Comparison of ENCODE assay signal across 2 cellular contexts in the genomic region with DNA sequence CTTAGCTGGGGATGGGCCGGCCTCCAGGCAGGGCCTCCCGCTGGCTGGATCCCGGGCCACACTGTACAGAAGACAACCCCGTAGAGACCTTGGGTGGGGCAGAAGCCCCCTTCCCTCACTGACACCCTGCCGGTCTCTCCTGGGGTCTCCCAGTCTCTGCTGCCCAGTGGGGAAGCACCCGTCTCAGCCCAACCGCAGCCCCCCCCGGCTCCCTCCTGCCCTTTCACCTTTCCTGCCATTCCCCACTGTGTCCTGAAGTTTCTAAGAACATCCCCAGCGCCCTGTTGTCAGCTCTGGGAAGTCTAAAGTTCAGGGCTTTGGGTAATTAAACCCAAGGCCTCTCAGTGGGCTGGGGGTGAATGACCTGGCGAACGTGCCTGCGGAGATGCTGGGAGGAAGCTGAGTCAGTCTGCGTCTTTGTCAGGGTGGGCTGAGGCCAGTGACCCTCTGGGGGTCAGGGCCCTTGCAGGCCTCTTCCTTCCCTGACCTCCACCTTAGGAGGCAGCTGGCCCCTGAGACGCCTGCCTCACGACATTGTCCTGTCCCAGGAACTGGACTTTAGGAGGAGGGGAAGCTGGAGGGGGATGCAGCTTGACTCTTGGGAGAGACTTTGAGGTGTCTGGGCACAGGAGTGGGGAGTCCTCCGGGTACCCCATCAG.
TF ChIP-seq lines count a peak whose summit lies in the region.

No MANE protein-coding gene starts in this region.

TF ChIP-seq in liver, 16 proteins besides CTCF, POLR2A, EP300 and RAD21 (continued from another document):
- peak; percentile 80 for TF ChIP-seq YY1 (IDR thresholded peaks at IDR 0.05)
- TF ChIP-seq, protein P1, sequence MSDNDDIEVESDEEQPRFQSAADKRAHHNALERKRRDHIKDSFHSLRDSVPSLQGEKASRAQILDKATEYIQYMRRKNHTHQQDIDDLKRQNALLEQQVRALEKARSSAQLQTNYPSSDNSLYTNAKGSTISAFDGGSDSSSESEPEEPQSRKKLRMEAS (IDR thresholded peaks at IDR 0.05), result peak; percentile 82
- TF ChIP-seq, protein P2, sequence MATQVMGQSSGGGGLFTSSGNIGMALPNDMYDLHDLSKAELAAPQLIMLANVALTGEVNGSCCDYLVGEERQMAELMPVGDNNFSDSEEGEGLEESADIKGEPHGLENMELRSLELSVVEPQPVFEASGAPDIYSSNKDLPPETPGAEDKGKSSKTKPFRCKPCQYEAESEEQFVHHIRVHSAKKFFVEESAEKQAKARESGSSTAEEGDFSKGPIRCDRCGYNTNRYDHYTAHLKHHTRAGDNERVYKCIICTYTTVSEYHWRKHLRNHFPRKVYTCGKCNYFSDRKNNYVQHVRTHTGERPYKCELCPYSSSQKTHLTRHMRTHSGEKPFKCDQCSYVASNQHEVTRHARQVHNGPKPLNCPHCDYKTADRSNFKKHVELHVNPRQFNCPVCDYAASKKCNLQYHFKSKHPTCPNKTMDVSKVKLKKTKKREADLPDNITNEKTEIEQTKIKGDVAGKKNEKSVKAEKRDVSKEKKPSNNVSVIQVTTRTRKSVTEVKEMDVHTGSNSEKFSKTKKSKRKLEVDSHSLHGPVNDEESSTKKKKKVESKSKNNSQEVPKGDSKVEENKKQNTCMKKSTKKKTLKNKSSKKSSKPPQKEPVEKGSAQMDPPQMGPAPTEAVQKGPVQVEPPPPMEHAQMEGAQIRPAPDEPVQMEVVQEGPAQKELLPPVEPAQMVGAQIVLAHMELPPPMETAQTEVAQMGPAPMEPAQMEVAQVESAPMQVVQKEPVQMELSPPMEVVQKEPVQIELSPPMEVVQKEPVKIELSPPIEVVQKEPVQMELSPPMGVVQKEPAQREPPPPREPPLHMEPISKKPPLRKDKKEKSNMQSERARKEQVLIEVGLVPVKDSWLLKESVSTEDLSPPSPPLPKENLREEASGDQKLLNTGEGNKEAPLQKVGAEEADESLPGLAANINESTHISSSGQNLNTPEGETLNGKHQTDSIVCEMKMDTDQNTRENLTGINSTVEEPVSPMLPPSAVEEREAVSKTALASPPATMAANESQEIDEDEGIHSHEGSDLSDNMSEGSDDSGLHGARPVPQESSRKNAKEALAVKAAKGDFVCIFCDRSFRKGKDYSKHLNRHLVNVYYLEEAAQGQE (IDR thresholded peaks at IDR 0.05), result peak; percentile 68
- TF ChIP-seq HNF4G (IDR thresholded peaks at IDR 0.05), result peak; percentile 86
- peak; percentile 98 for TF ChIP-seq NR2F2 (IDR thresholded peaks at IDR 0.05)
- peak; percentile 98 for TF ChIP-seq SP1 (IDR thresholded peaks at IDR 0.05)
- peak; percentile 17 for TF ChIP-seq FOXA1 (IDR thresholded peaks at IDR 0.05)
- TF ChIP-seq EGR1 (IDR thresholded peaks at IDR 0.05; ENCODE audit: low read depth in 2 of 2), result peak; percentile 22 to 48
- peak; percentile 100 for TF ChIP-seq RXRA (IDR thresholded peaks at IDR 0.05)
- TF ChIP-seq, protein P3, sequence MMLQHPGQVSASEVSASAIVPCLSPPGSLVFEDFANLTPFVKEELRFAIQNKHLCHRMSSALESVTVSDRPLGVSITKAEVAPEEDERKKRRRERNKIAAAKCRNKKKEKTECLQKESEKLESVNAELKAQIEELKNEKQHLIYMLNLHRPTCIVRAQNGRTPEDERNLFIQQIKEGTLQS (IDR thresholded peaks at IDR 0.05), result no peak
- TF ChIP-seq GABPA (IDR thresholded peaks at IDR 0.05 in 1 of 2, conservative IDR thresholded peaks at IDR 0.05 in 1 of 2), result peak in 1 of 2 donors; percentile 54
- TF ChIP-seq, protein P4, sequence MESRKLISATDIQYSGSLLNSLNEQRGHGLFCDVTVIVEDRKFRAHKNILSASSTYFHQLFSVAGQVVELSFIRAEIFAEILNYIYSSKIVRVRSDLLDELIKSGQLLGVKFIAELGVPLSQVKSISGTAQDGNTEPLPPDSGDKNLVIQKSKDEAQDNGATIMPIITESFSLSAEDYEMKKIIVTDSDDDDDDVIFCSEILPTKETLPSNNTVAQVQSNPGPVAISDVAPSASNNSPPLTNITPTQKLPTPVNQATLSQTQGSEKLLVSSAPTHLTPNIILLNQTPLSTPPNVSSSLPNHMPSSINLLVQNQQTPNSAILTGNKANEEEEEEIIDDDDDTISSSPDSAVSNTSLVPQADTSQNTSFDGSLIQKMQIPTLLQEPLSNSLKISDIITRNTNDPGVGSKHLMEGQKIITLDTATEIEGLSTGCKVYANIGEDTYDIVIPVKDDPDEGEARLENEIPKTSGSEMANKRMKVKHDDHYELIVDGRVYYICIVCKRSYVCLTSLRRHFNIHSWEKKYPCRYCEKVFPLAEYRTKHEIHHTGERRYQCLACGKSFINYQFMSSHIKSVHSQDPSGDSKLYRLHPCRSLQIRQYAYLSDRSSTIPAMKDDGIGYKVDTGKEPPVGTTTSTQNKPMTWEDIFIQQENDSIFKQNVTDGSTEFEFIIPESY (IDR thresholded peaks at IDR 0.05), result peak; percentile 32
- peak; percentile 72 to 84 for TF ChIP-seq JUND (IDR thresholded peaks at IDR 0.05)
- TF ChIP-seq FOXA2 (IDR thresholded peaks at IDR 0.05), result no peak

TF ChIP-seq in GM12891, 5 proteins besides CTCF, POLR2A, EP300 and RAD21 (continued from another document):
- TF ChIP-seq PAX5 (IDR thresholded peaks at IDR 0.05; ENCODE audit: insufficient read depth, low read length, severe bottlenecking) (no peak), POLR2AphosphoS5 (IDR thresholded peaks at IDR 0.05; ENCODE audit: low read depth, low read length) (no peak), POU2F2 (IDR thresholded peaks at IDR 0.05; ENCODE audit: low read depth, low read length) (no peak), TAF1 (IDR thresholded peaks at IDR 0.05; ENCODE audit: low read depth, low read length) (no peak)
TF ChIP-seq in GM12891: peak in this region for 0.
